Comparison of ENCODE assay signal across 8 cellular contexts in the genomic region with DNA sequence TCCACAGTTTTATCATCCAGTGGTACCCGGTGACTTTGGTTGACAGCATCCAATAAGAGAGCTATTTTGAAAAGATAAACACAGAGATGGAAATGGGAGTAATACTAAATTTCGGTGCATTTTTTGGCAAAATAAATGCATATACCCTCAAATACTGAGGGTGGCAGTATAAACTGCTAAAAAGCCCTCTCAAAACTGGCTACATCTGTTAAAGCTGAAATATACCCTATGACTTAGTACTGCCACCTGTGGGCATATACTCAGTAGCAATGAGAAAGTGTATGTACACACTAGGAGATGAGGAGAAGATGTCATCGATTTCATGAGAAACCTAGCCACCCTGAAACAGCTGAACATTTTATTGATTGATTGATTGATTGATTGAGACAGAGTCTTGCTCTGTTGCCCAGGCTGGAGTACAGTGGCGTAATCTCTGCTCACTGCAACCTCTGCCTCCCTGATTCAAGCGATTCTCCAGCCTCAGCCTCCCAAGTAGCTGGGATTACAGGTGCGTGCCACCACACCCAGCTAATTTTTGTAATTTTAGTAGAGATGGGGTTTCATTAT. TPM values are rescaled to one million over a fixed set of nuclear protein-coding genes. Genes with fewer than 3 reads are reported as not detected.
DNase-seq lines count a peak whose midpoint lies in the region; ATAC-seq and TF ChIP-seq lines count a peak whose summit lies in the region.

No MANE protein-coding gene starts in this region.

- H3K9me3 ChIP-seq in CD8-positive, alpha-beta memory T cell (ENCODE audit: low read length): no peaks in the 10 kb centered on the region
- H3K9me3 ChIP-seq in right lobe of liver: no peaks in the 10 kb centered on the region

- CTCF ChIA-PET in CD8-positive, alpha-beta memory T cell (lab: Charles Lee): interaction anchor here (0.8 to 4.2 kb wide), 36 partner anchors 9 to 282 kb away, joined by 3 to 97 read pairs (median 6); partner anchors contain the start of genes LYAR, NSG1, STX18 and TMEM128
- CTCF ChIA-PET in activated CD4-positive, alpha-beta memory T cell treated with anti-CD3 and anti-CD28 coated beads, Interleukin-2, amount 10 ng/mL, durations not matched to agents 7 days and 5 days (lab: Charles Lee): interaction anchor here (0.9 to 3.5 kb wide), 21 partner anchors 9 to 171 kb away, joined by 3 to 62 read pairs (median 5); partner anchors contain the start of genes LYAR, TMEM128 and ZBTB49

- intact Hi-C loops in right lobe of liver (cut with DNase I): no loop called here

- ATAC-seq in GM19452 (IDR thresholded peaks at IDR 0.05; ENCODE audit: unreplicated experiment) (peak; percentile 61), right lobe of liver (peak; percentile 79 to 89 (median 86))

- H3K27ac ChIP-seq in CD8-positive, alpha-beta memory T cell (ENCODE audit: low read depth, low read length): no peak overlapping the region
- peak overlapping the region; percentile 37 to 84 (median 40) for H3K27ac ChIP-seq in right lobe of liver
- H3K27ac ChIP-seq in substantia nigra (ENCODE audit: low read depth, low read length, poor library complexity, severe bottlenecking): no peak overlapping the region

- POLR2A ChIA-PET in CD8-positive, alpha-beta memory T cell (lab: Charles Lee): interaction anchor here (0.8 to 1.7 kb wide), 6 partner anchors 8 to 125 kb away, joined by 3 to 10 read pairs (median 5); partner anchors contain the start of genes LYAR, TMEM128 and ZBTB49
- POLR2A ChIA-PET in activated CD4-positive, alpha-beta memory T cell treated with anti-CD3 and anti-CD28 coated beads, Interleukin-2, amount 10 ng/mL, durations not matched to agents 7 days and 5 days (lab: Charles Lee): interaction anchor here (1.0 to 2.5 kb wide), 8 partner anchors 9 to 78 kb away, joined by 4 to 14 read pairs (median 7); partner anchors contain the start of genes LYAR, TMEM128 and ZBTB49

- H3K4me3 Mint-ChIP-seq in CD8-positive, alpha-beta memory T cell: peak overlapping the region in 1 of 7 donors; percentile 1
- no peak overlapping the region for H3K4me3 Mint-ChIP-seq in activated CD4-positive, alpha-beta memory T cell treated with anti-CD3 and anti-CD28 coated beads, Interleukin-2, amount 10 ng/mL, durations not matched to agents 7 days and 5 days

- H3K4me3 ChIP-seq in CD8-positive, alpha-beta memory T cell (ENCODE audit: low read length): no peak overlapping the region
- H3K4me3 ChIP-seq in astrocyte of the cerebellum (ENCODE audit: low read depth, low read length): no peak overlapping the region
- H3K4me3 ChIP-seq in right lobe of liver: peak overlapping the region in 2 of 3 donors; percentile 28 to 47

- TF ChIP-seq CTCF in astrocyte of the cerebellum (IDR thresholded peaks at IDR 0.05; ENCODE audit: low read depth, low read length, missing control alignments): peak; percentile 38
- peak; percentile 53 to 64 (median 62) for TF ChIP-seq CTCF in right lobe of liver (IDR thresholded peaks at IDR 0.05)

- peak overlapping the region in 7 of 8 donors; percentile 29 to 82 (median 69) for H3K27ac Mint-ChIP-seq in CD8-positive, alpha-beta memory T cell
- H3K27ac Mint-ChIP-seq in activated CD4-positive, alpha-beta memory T cell treated with anti-CD3 and anti-CD28 coated beads, Interleukin-2, amount 10 ng/mL, durations not matched to agents 7 days and 5 days: no peak overlapping the region

- WGBS in right lobe of liver (ENCODE audit: insufficient coverage, low coverage, low lambda C conversion rate, missing lambda C conversion rate): 14% methylated on average over 4 of the region's 6 CpGs

- TF ChIP-seq POLR2A in right lobe of liver (IDR thresholded peaks at IDR 0.05): no peak

- peaks cover 0 to 11% (median 0%) of the 10 kb centered on the region in 3 donors for H3K36me3 Mint-ChIP-seq in CD8-positive, alpha-beta memory T cell
- no peaks in the 10 kb centered on the region for H3K36me3 Mint-ChIP-seq in activated CD4-positive, alpha-beta memory T cell treated with anti-CD3 and anti-CD28 coated beads, Interleukin-2, amount 10 ng/mL, durations not matched to agents 7 days and 5 days (ENCODE audit: low read depth)

- peaks cover 20 to 36% (median 35%) of the 10 kb centered on the region in 3 donors for H3K4me1 Mint-ChIP-seq in CD8-positive, alpha-beta memory T cell
- H3K4me1 Mint-ChIP-seq in activated CD4-positive, alpha-beta memory T cell treated with anti-CD3 and anti-CD28 coated beads, Interleukin-2, amount 10 ng/mL, durations not matched to agents 7 days and 5 days: peaks cover 4% of the 10 kb centered on the region

- no peaks in the 10 kb centered on the region for H3K36me3 ChIP-seq in CD8-positive, alpha-beta memory T cell (ENCODE audit: insufficient read depth, low read length)
- no peaks in the 10 kb centered on the region for H3K36me3 ChIP-seq in right lobe of liver

- H3K9me3 Mint-ChIP-seq in CD8-positive, alpha-beta memory T cell: no peaks in the 10 kb centered on the region
- H3K9me3 Mint-ChIP-seq in activated CD4-positive, alpha-beta memory T cell treated with anti-CD3 and anti-CD28 coated beads, Interleukin-2, amount 10 ng/mL, durations not matched to agents 7 days and 5 days: no peaks in the 10 kb centered on the region

- in situ Hi-C loops in astrocyte of the cerebellum (cut with HindIII; ENCODE audit: low sequenced_read_pairs): no loop called here

- peaks cover 7% of the 10 kb centered on the region for H3K4me1 ChIP-seq in CD8-positive, alpha-beta memory T cell (ENCODE audit: insufficient read depth, low read length)
- H3K4me1 ChIP-seq in right lobe of liver: peaks cover 0 to 24% (median 4%) of the 10 kb centered on the region in 4 donors

- no peaks in the 10 kb centered on the region for H3K27me3 ChIP-seq in CD8-positive, alpha-beta memory T cell (ENCODE audit: insufficient read depth, low read length, poor library complexity, severe bottlenecking)
- H3K27me3 ChIP-seq in right lobe of liver: no peaks in the 10 kb centered on the region

- H3K27me3 Mint-ChIP-seq in CD8-positive, alpha-beta memory T cell: no peaks in the 10 kb centered on the region
- no peaks in the 10 kb centered on the region for H3K27me3 Mint-ChIP-seq in activated CD4-positive, alpha-beta memory T cell treated with anti-CD3 and anti-CD28 coated beads, Interleukin-2, amount 10 ng/mL, durations not matched to agents 7 days and 5 days

- peak in 2 of 5 donors; percentile 53 to 71 for DNase-seq in CD8-positive, alpha-beta memory T cell
- DNase-seq in NCI-H1417 treated with DMSO at 0.1 percent for 48 hours (lab: John Stamatoyannopoulos, UW): peak; percentile 0
- peak; percentile 22 for DNase-seq in astrocyte of the cerebellum (ENCODE audit: low read depth)
- peak in 1 of 3 donors; percentile 16 for DNase-seq in right lobe of liver
- DNase-seq in stimulated activated naive CD4-positive, alpha-beta T cell treated with Interleukin-2 at 50 U/mL for 16 hours (lab: John Stamatoyannopoulos, UW): no peak
- DNase-seq in activated CD4-positive, alpha-beta memory T cell treated with anti-CD3 and anti-CD28 coated beads, Interleukin-2, amount 10 ng/mL, durations not matched to agents 7 days and 5 days: no peak
- no peak for DNase-seq in substantia nigra (lab: John Stamatoyannopoulos, UW)

RNA-seq across cellular contexts. Expression of gene TMEM128, which starts 12.2 kb away (rescaled TPM):
- 10 to 100 TPM; 24.1 to 26.6 TPM for total RNA-seq in CD8-positive, alpha-beta memory T cell
- polyA plus RNA-seq in CD8-positive, alpha-beta memory T cell: 46.4 TPM
- total RNA-seq in right lobe of liver: 1 to 10 TPM; 4.8 to 7.6 (median 6.1) TPM
- total RNA-seq in activated CD4-positive, alpha-beta memory T cell treated with anti-CD3 and anti-CD28 coated beads, Interleukin-2, amount 10 ng/mL, durations not matched to agents 7 days and 5 days: 10 to 100 TPM; 15.2 to 16.0 TPM

RNA-seq across cellular contexts. Expression of gene LYAR, which starts 29.7 kb away (rescaled TPM):
- total RNA-seq in CD8-positive, alpha-beta memory T cell: 100 to 1,000 TPM in 1 of 2 experiments, 10 to 100 TPM in 1; 95.8 to 103 TPM
- polyA plus RNA-seq in CD8-positive, alpha-beta memory T cell: 187 TPM
- 1 to 10 TPM; 2.6 to 8.9 (median 5.2) TPM for total RNA-seq in right lobe of liver
- total RNA-seq in activated CD4-positive, alpha-beta memory T cell treated with anti-CD3 and anti-CD28 coated beads, Interleukin-2, amount 10 ng/mL, durations not matched to agents 7 days and 5 days: 10 to 100 TPM; 47.4 to 49.8 TPM

RNA-seq across cellular contexts. Expression of gene ZBTB49, which starts 29.8 kb away (rescaled TPM):
- 1 to 10 TPM; 7.9 to 8.7 TPM for total RNA-seq in CD8-positive, alpha-beta memory T cell
- polyA plus RNA-seq in CD8-positive, alpha-beta memory T cell: 10.5 TPM
- total RNA-seq in right lobe of liver: 1 to 10 TPM; 1.4 to 3.3 (median 2.5) TPM
- total RNA-seq in activated CD4-positive, alpha-beta memory T cell treated with anti-CD3 and anti-CD28 coated beads, Interleukin-2, amount 10 ng/mL, durations not matched to agents 7 days and 5 days: 1 to 10 TPM; 6.6 to 7.4 TPM

RNA-seq across cellular contexts. Expression of gene OTOP1, which starts 33.5 kb away (rescaled TPM):
- total RNA-seq in CD8-positive, alpha-beta memory T cell: not detected
- not detected for polyA plus RNA-seq in CD8-positive, alpha-beta memory T cell
- total RNA-seq in right lobe of liver: not detected
- not detected for total RNA-seq in activated CD4-positive, alpha-beta memory T cell treated with anti-CD3 and anti-CD28 coated beads, Interleukin-2, amount 10 ng/mL, durations not matched to agents 7 days and 5 days

Comparison
In these comparisons a context has a peak if more than half of its experiments do, and no peak if none do; other contexts are left out.
1. DNase-seq: peak in NCI-H1417 treated with DMSO at 0.1 percent for 48 hours (single experiment) and astrocyte of the cerebellum (single experiment); none in stimulated activated naive CD4-positive, alpha-beta T cell treated with Interleukin-2 at 50 U/mL for 16 hours (single experiment), activated CD4-positive, alpha-beta memory T cell treated with anti-CD3 and anti-CD28 coated beads, Interleukin-2, amount 10 ng/mL, durations not matched to agents 7 days and 5 days (single experiment) and substantia nigra (0 of 49).
2. H3K27ac ChIP-seq: peak in right lobe of liver (3 of 3); none in CD8-positive, alpha-beta memory T cell (single experiment) and substantia nigra (single experiment).
3. H3K4me3 ChIP-seq: peak in right lobe of liver (2 of 3); none in CD8-positive, alpha-beta memory T cell (single experiment) and astrocyte of the cerebellum (single experiment).
4. RNA of gene LYAR, which starts 29.7 kb away (total RNA-seq): 95.8 to 103 TPM in CD8-positive, alpha-beta memory T cell and 47.4 to 49.8 TPM in activated CD4-positive, alpha-beta memory T cell treated with anti-CD3 and anti-CD28 coated beads, Interleukin-2, amount 10 ng/mL, durations not matched to agents 7 days and 5 days; 2.6 to 8.9 TPM in right lobe of liver; every median in the first group is over 4 times any median in the second.